In genomic region chr5:172690258-172691075, GRCh38 we compare ENCODE assay signal across 13 cellular contexts. TPM values are rescaled to one million over a fixed set of nuclear protein-coding genes. Genes with fewer than 3 reads are reported as not detected.
DNase-seq lines count a peak whose midpoint lies in the region; ATAC-seq and TF ChIP-seq lines count a peak whose summit lies in the region.
"Had no signal": no experiment of that assay in that cellular context is flagged by ENCODE, and none has a peak within 500 bp of the region (broad histone marks: within the 10 kb centered on the region; RNA-seq: fewer than 3 reads in every experiment).

No MANE protein-coding gene starts in this region.

- H3K36me3 ChIP-seq in ascending aorta (no peaks in the 10 kb centered on the region), tibial artery (no peaks in the 10 kb centered on the region)
- H3K36me3 ChIP-seq: colonic mucosa had no signal

- no peaks in the 10 kb centered on the region for H3K9me3 ChIP-seq in ascending aorta
- H3K9me3 ChIP-seq in tibial artery, result no peaks in the 10 kb centered on the region
- H3K9me3 ChIP-seq: colonic mucosa had no signal

- no peak overlapping the region for H3K27ac Mint-ChIP-seq in activated naive CD4-positive, alpha-beta T cell treated with anti-CD3 and anti-CD28 coated beads, Interleukin-2, amount 50 U/mL, for 72 hours
- no peak overlapping the region for H3K27ac Mint-ChIP-seq in activated naive CD4-positive, alpha-beta T cell treated with anti-CD3 and anti-CD28 coated beads, Interleukin-2, amount 10 ng/mL, durations not matched to agents 7 days and 5 days
- H3K27ac Mint-ChIP-seq: IgD-negative memory B cell; stimulated activated naive CD8-positive, alpha-beta T cell treated with anti-CD3 and anti-CD28 coated beads, Interleukin-15, Interleukin-2, amounts not matched to agents 100 ng/mL and 50 ng/mL, for 24 hours had no signal

- in situ Hi-C loops in ACHN (cut with HindIII; ENCODE audit: low pct_ligation_motif_present, low pct_unique_long_range_greater_than_20kb, low sequenced_read_pairs), result no loop called here

- TF ChIP-seq CTCF in ascending aorta (IDR thresholded peaks at IDR 0.05) (no peak), tibial artery (IDR thresholded peaks at IDR 0.05) (no peak)

- CTCF ChIA-PET in activated naive CD4-positive, alpha-beta T cell treated with anti-CD3 and anti-CD28 coated beads, Interleukin-2, amount 10 ng/mL, durations not matched to agents 7 days and 5 days (lab: Charles Lee), result no interaction called here

- peak; percentile 71 to 94 for ATAC-seq in activated naive CD4-positive, alpha-beta T cell treated with anti-CD3 and anti-CD28 coated beads, Interleukin-2, amount 50 U/mL, for 72 hours
- peak; percentile 78 for ATAC-seq in HG02610 (IDR thresholded peaks at IDR 0.05; ENCODE audit: unreplicated experiment)

- H3K9me3 Mint-ChIP-seq in activated naive CD4-positive, alpha-beta T cell treated with anti-CD3 and anti-CD28 coated beads, Interleukin-2, amount 50 U/mL, for 72 hours, result no peaks in the 10 kb centered on the region
- H3K9me3 Mint-ChIP-seq in activated naive CD4-positive, alpha-beta T cell treated with anti-CD3 and anti-CD28 coated beads, Interleukin-2, amount 10 ng/mL, durations not matched to agents 7 days and 5 days, result no peaks in the 10 kb centered on the region
- H3K9me3 Mint-ChIP-seq: IgD-negative memory B cell; neural crest cell; stimulated activated naive CD8-positive, alpha-beta T cell treated with anti-CD3 and anti-CD28 coated beads, Interleukin-15, Interleukin-2, amounts not matched to agents 100 ng/mL and 50 ng/mL, for 24 hours had no signal

- H3K4me1 ChIP-seq in ascending aorta, result peaks cover 21 to 54% of the 10 kb centered on the region in 2 donors
- H3K4me1 ChIP-seq in tibial artery, result peaks cover 0 to 98% (median 86%) of the 10 kb centered on the region in 4 donors

- H3K27ac ChIP-seq in ascending aorta (peak overlapping the region; percentile 75 to 81), tibial artery (peak overlapping the region; percentile 67 to 69)

- intact Hi-C loops in ascending aorta (cut with DNase I), result loop anchor here (5.0 to 10.0 kb wide), 3 partner anchors 46 to 686 kb away; partner anchors contain the start of genes FBXW11, NEURL1B and UBTD2
- intact Hi-C loops in tibial artery (cut with DNase I; ENCODE audit: low total_unique reads), result no loop called here

- H3K4me1 Mint-ChIP-seq in activated naive CD4-positive, alpha-beta T cell treated with anti-CD3 and anti-CD28 coated beads, Interleukin-2, amount 10 ng/mL, durations not matched to agents 7 days and 5 days, result peaks cover 19% of the 10 kb centered on the region
- H3K4me1 Mint-ChIP-seq: neural crest cell had no signal

- DNase-seq in activated naive CD4-positive, alpha-beta T cell treated with anti-CD3 and anti-CD28 coated beads, Interleukin-2, amount 50 U/mL, for 72 hours (ENCODE audit: low spot score in 2 of 2), result peak in 1 of 2 donors; percentile 40
- no peak for DNase-seq in activated naive CD4-positive, alpha-beta T cell treated with anti-CD3 and anti-CD28 coated beads, Interleukin-2, amount 10 ng/mL, durations not matched to agents 7 days and 5 days
- DNase-seq in ascending aorta (ENCODE audit: low spot score in 2 of 2) (no peak), tibial artery (no peak), ACHN (no peak), HPDE6-E6E7 (ENCODE audit: extremely low spot score) (no peak), kidney glomerular epithelial cell (lab: John Stamatoyannopoulos, UW) (no peak)
- DNase-seq: activated naive CD4-positive, alpha-beta T cell; colonic mucosa had no signal

- H3K27me3 ChIP-seq in ascending aorta, result no peaks in the 10 kb centered on the region
- no peaks in the 10 kb centered on the region for H3K27me3 ChIP-seq in tibial artery
- H3K27me3 ChIP-seq: colonic mucosa had no signal

- H3K27me3 Mint-ChIP-seq in activated naive CD4-positive, alpha-beta T cell treated with anti-CD3 and anti-CD28 coated beads, Interleukin-2, amount 10 ng/mL, durations not matched to agents 7 days and 5 days, result peaks cover 13% of the 10 kb centered on the region
- H3K27me3 Mint-ChIP-seq: stimulated activated naive CD8-positive, alpha-beta T cell treated with anti-CD3 and anti-CD28 coated beads, Interleukin-15, Interleukin-2, amounts not matched to agents 100 ng/mL and 50 ng/mL, for 24 hours had no signal

- H3K4me3 Mint-ChIP-seq in activated naive CD4-positive, alpha-beta T cell treated with anti-CD3 and anti-CD28 coated beads, Interleukin-2, amount 10 ng/mL, durations not matched to agents 7 days and 5 days, result no peak overlapping the region
- H3K4me3 Mint-ChIP-seq: IgD-negative memory B cell; neural crest cell; stimulated activated naive CD8-positive, alpha-beta T cell treated with anti-CD3 and anti-CD28 coated beads, Interleukin-15, Interleukin-2, amounts not matched to agents 100 ng/mL and 50 ng/mL, for 24 hours had no signal

- H3K4me3 ChIP-seq in ascending aorta (no peak overlapping the region), tibial artery (no peak overlapping the region)
- H3K4me3 ChIP-seq: colonic mucosa had no signal

- no peaks in the 10 kb centered on the region for H3K36me3 Mint-ChIP-seq in activated naive CD4-positive, alpha-beta T cell treated with anti-CD3 and anti-CD28 coated beads, Interleukin-2, amount 50 U/mL, for 72 hours
- H3K36me3 Mint-ChIP-seq in activated naive CD4-positive, alpha-beta T cell treated with anti-CD3 and anti-CD28 coated beads, Interleukin-2, amount 10 ng/mL, durations not matched to agents 7 days and 5 days, result no peaks in the 10 kb centered on the region
- H3K36me3 Mint-ChIP-seq: IgD-negative memory B cell had no signal

RNA-seq across cellular contexts. Expression of gene NEURL1B, which starts 49.4 kb away (rescaled TPM):
- 1 to 10 TPM in 1 of 2 donors, under 1 TPM in 1; 0.23 to 1.4 TPM for total RNA-seq in activated naive CD4-positive, alpha-beta T cell treated with anti-CD3 and anti-CD28 coated beads, Interleukin-2, amount 50 U/mL, for 72 hours
- 131 TPM for total RNA-seq in ascending aorta

Comparison
In these comparisons a context has a peak if more than half of its experiments do, and no peak if none do; other contexts are left out.
1. RNA of gene NEURL1B, which starts 49.4 kb away (total RNA-seq): 131 TPM in ascending aorta (single experiment); 0.23 to 1.4 TPM in activated naive CD4-positive, alpha-beta T cell treated with anti-CD3 and anti-CD28 coated beads, Interleukin-2, amount 50 U/mL, for 72 hours; every median in the first group is over 10 times any median in the second.